29 cellular contexts compared by ENCODE assay signal in genomic region chr1:42392255-42392654, GRCh38. TPM values are rescaled to one million over a fixed set of nuclear protein-coding genes. Genes with fewer than 3 reads are reported as not detected.
A peak's percentile ranks its signal among the peaks of the same experiment; 100 is the strongest.
DNase-seq lines count a peak whose midpoint lies in the region; ATAC-seq and TF ChIP-seq lines count a peak whose summit lies in the region.
"Had no signal": no experiment of that assay in that cellular context is flagged by ENCODE, and none has a peak within 500 bp of the region (broad histone marks: within the 10 kb centered on the region; RNA-seq: fewer than 3 reads in every experiment).

No MANE protein-coding gene starts in this region.

- intact Hi-C loops in colonic mucosa (cut with DNase I): no loop called here
- intact Hi-C loops in activated T-helper 2 cell treated with anti-CD3 and anti-CD28 coated beads, Interferon-gamma antibody, Interleukin-2, Interleukin-4, amounts not matched to agents 10 μg/mL and 5 μg/mL and 100 μg/mL, durations not matched to agents 14 hours and 24 hours and 36 hours (cut with micrococcal nuclease): no loop called here

- no peaks in the 10 kb centered on the region for H3K4me1 ChIP-seq in colonic mucosa
- no peaks in the 10 kb centered on the region for H3K4me1 ChIP-seq in effector memory CD4-positive, alpha-beta T cell (ENCODE audit: control insufficient read depth, insufficient read depth, low read length, poor library complexity, severe bottlenecking)
- H3K4me1 ChIP-seq: BLaER1, heart right ventricle, neural progenitor cell, right atrium auricular region, upper lobe of left lung had no signal

- no peaks in the 10 kb centered on the region for H3K9me3 Mint-ChIP-seq in activated T-helper 2 cell treated with anti-CD3 and anti-CD28 coated beads, Interferon-gamma antibody, Interleukin-2, Interleukin-4, amounts not matched to agents 10 μg/mL and 5 μg/mL and 100 μg/mL, durations not matched to agents 14 hours and 24 hours and 36 hours
- H3K9me3 Mint-ChIP-seq: activated CD8-positive, alpha-beta T cell treated with anti-CD3 and anti-CD28 coated beads for 36 hours; H9; neural progenitor cell had no signal

- H3K4me1 Mint-ChIP-seq in activated T-helper 2 cell treated with anti-CD3 and anti-CD28 coated beads, Interferon-gamma antibody, Interleukin-2, Interleukin-4, amounts not matched to agents 10 μg/mL and 5 μg/mL and 100 μg/mL, durations not matched to agents 14 hours and 24 hours and 36 hours (ENCODE audit: low read depth): peaks cover 5% of the 10 kb centered on the region
- H3K4me1 Mint-ChIP-seq: H9, neural progenitor cell, T-helper 17 cell had no signal

- DNase-seq in DMS153 (lab: John Stamatoyannopoulos, UW) (peak; percentile 75), NCI-H146 (lab: John Stamatoyannopoulos, UW) (peak; percentile 37), NCI-H510A (lab: John Stamatoyannopoulos, UW) (peak; percentile 66), colonic mucosa (no peak), omental fat pad (ENCODE audit: low spot score) (no peak)
- DNase-seq in effector memory CD4-positive, alpha-beta T cell: no peak
- DNase-seq in NK-92 treated with Interleukin-12 subunit alpha and Interleukin-12 subunit beta, amount 100 ng/mL, for 24 hours (lab: John Stamatoyannopoulos, UW): no peak
- DNase-seq in activated T-helper 2 cell treated with anti-CD3 and anti-CD28 coated beads, Interferon-gamma antibody, Interleukin-2, Interleukin-4, amounts not matched to agents 10 μg/mL and 5 μg/mL and 100 μg/mL, durations not matched to agents 14 hours and 24 hours and 36 hours (ENCODE audit: low spot score): no peak
- DNase-seq: ACHN; activated CD8-positive, alpha-beta T cell treated with anti-CD3 and anti-CD28 coated beads for 36 hours; activated effector memory CD4-positive, alpha-beta T cell treated with Interleukin-2 at 50 U/mL for 16 hours; anterior cingulate cortex; effector CD8-positive, alpha-beta T cell; erythroblast; H9; heart right ventricle; kidney glomerular epithelial cell; mammary epithelial cell; NCI-H1092; NCI-H446; SK-N-SH; stimulated activated CD4-positive, alpha-beta T cell treated with anti-CD3 and anti-CD28 coated beads, Interleukin-2, amount 100 ng/mL, for 48 hours; T-helper 17 cell; upper lobe of left lung had no signal

- H3K4me3 ChIP-seq in colonic mucosa: no peak overlapping the region
- no peak overlapping the region for H3K4me3 ChIP-seq in effector memory CD4-positive, alpha-beta T cell (ENCODE audit: insufficient read depth, low read depth, low read length, poor library complexity, severe bottlenecking)
- H3K4me3 ChIP-seq: BLaER1, heart right ventricle, neural progenitor cell, right atrium auricular region, upper lobe of left lung had no signal

- H3K27me3 Mint-ChIP-seq in activated T-helper 2 cell treated with anti-CD3 and anti-CD28 coated beads, Interferon-gamma antibody, Interleukin-2, Interleukin-4, amounts not matched to agents 10 μg/mL and 5 μg/mL and 100 μg/mL, durations not matched to agents 14 hours and 24 hours and 36 hours (ENCODE audit: low read depth): peaks cover 2% of the 10 kb centered on the region

- peak overlapping the region; percentile 34 for H3K27ac ChIP-seq in colonic mucosa
- H3K27ac ChIP-seq in effector memory CD4-positive, alpha-beta T cell (ENCODE audit: insufficient read depth, low read length, poor library complexity, severe bottlenecking): no peak overlapping the region
- H3K27ac ChIP-seq: BLaER1, heart right ventricle, neural progenitor cell, right atrium auricular region, upper lobe of left lung had no signal

- no peaks in the 10 kb centered on the region for H3K27me3 ChIP-seq in colonic mucosa
- no peaks in the 10 kb centered on the region for H3K27me3 ChIP-seq in effector memory CD4-positive, alpha-beta T cell (replicated peaks; ENCODE audit: control insufficient read depth, insufficient read depth, low read length, poor library complexity, severe bottlenecking)
- H3K27me3 ChIP-seq: BLaER1, neural progenitor cell, right atrium auricular region, upper lobe of left lung had no signal

- H3K9ac ChIP-seq in colonic mucosa (ENCODE audit: low read depth in 2 of 2, low read length in 2 of 2): no peak overlapping the region
- H3K9ac ChIP-seq: BLaER1, neural progenitor cell, SK-N-SH had no signal

- no peaks in the 10 kb centered on the region for H3K9me3 ChIP-seq in colonic mucosa
- no peaks in the 10 kb centered on the region for H3K9me3 ChIP-seq in effector memory CD4-positive, alpha-beta T cell (ENCODE audit: control insufficient read depth, low read length)
- H3K9me3 ChIP-seq: BLaER1, heart right ventricle, right atrium auricular region, SK-N-SH, upper lobe of left lung had no signal

- no peak for TF ChIP-seq CTCF in colonic mucosa (IDR thresholded peaks at IDR 0.05)
- TF ChIP-seq CTCF in omental fat pad (IDR thresholded peaks at IDR 0.05): no peak

- H3K4me3 Mint-ChIP-seq in activated T-helper 2 cell treated with anti-CD3 and anti-CD28 coated beads, Interferon-gamma antibody, Interleukin-2, Interleukin-4, amounts not matched to agents 10 μg/mL and 5 μg/mL and 100 μg/mL, durations not matched to agents 14 hours and 24 hours and 36 hours (ENCODE audit: low read depth): no peak overlapping the region
- H3K4me3 Mint-ChIP-seq: activated CD8-positive, alpha-beta T cell treated with anti-CD3 and anti-CD28 coated beads for 36 hours; activated naive CD8-positive, alpha-beta T cell; H9; neural progenitor cell; T-helper 17 cell had no signal

- no peaks in the 10 kb centered on the region for H3K36me3 Mint-ChIP-seq in activated T-helper 2 cell treated with anti-CD3 and anti-CD28 coated beads, Interferon-gamma antibody, Interleukin-2, Interleukin-4, amounts not matched to agents 10 μg/mL and 5 μg/mL and 100 μg/mL, durations not matched to agents 14 hours and 24 hours and 36 hours (ENCODE audit: low read depth)
- H3K36me3 Mint-ChIP-seq: neural progenitor cell had no signal

- no peak overlapping the region for H3K27ac Mint-ChIP-seq in activated T-helper 2 cell treated with anti-CD3 and anti-CD28 coated beads, Interferon-gamma antibody, Interleukin-2, Interleukin-4, amounts not matched to agents 10 μg/mL and 5 μg/mL and 100 μg/mL, durations not matched to agents 14 hours and 24 hours and 36 hours
- H3K27ac Mint-ChIP-seq: activated CD8-positive, alpha-beta T cell treated with anti-CD3 and anti-CD28 coated beads for 36 hours; activated naive CD8-positive, alpha-beta T cell; H9; neural progenitor cell; T-helper 17 cell had no signal

- ATAC-seq in omental fat pad (ENCODE audit: low FRiP score): no peak
- ATAC-seq: activated CD8-positive, alpha-beta T cell treated with anti-CD3 and anti-CD28 coated beads for 36 hours; heart right ventricle; T-helper 17 cell had no signal

- no peaks in the 10 kb centered on the region for H3K36me3 ChIP-seq in colonic mucosa
- no peaks in the 10 kb centered on the region for H3K36me3 ChIP-seq in effector memory CD4-positive, alpha-beta T cell (ENCODE audit: control insufficient read depth, insufficient read depth, low read length)
- H3K36me3 ChIP-seq: BLaER1, heart right ventricle, neural progenitor cell, right atrium auricular region, upper lobe of left lung had no signal

RNA-seq across cellular contexts. Expression of gene RIMKLA, which starts 11.7 kb away (rescaled TPM):
- total RNA-seq in colonic mucosa (10 to 100 TPM; 14.3 to 30.9 TPM), omental fat pad (under 1 TPM; 0.12 to 0.38 (median 0.25) TPM)
- 5.2 and 5.3 TPM in 2 replicates for total RNA-seq in activated T-helper 2 cell treated with anti-CD3 and anti-CD28 coated beads, Interferon-gamma antibody, Interleukin-2, Interleukin-4, amounts not matched to agents 10 μg/mL and 5 μg/mL and 100 μg/mL, durations not matched to agents 14 hours and 24 hours and 36 hours
- total RNA-seq: bronchial epithelial cell, mammary epithelial cell had no signal

RNA-seq across cellular contexts. Expression of gene FOXJ3, which starts 57.2 kb away (rescaled TPM):
- total RNA-seq in colonic mucosa (10 to 100 TPM; 39.9 to 44.8 TPM), omental fat pad (10 to 100 TPM; 49.7 to 83.5 (median 56.1) TPM)
- total RNA-seq in activated T-helper 2 cell treated with anti-CD3 and anti-CD28 coated beads, Interferon-gamma antibody, Interleukin-2, Interleukin-4, amounts not matched to agents 10 μg/mL and 5 μg/mL and 100 μg/mL, durations not matched to agents 14 hours and 24 hours and 36 hours: 43.1 and 46.4 TPM in 2 replicates

Comparison
In these comparisons a context has a peak if more than half of its experiments do, and no peak if none do; other contexts are left out.
1. DNase-seq: peak in DMS153 (single experiment), NCI-H146 (single experiment) and NCI-H510A (single experiment); none in colonic mucosa (single experiment), omental fat pad (single experiment), effector memory CD4-positive, alpha-beta T cell (0 of 3), NK-92 treated with Interleukin-12 subunit alpha and Interleukin-12 subunit beta, amount 100 ng/mL, for 24 hours (single experiment) and activated T-helper 2 cell treated with anti-CD3 and anti-CD28 coated beads, Interferon-gamma antibody, Interleukin-2, Interleukin-4, amounts not matched to agents 10 μg/mL and 5 μg/mL and 100 μg/mL, durations not matched to agents 14 hours and 24 hours and 36 hours (single experiment).